In the genomic region with DNA sequence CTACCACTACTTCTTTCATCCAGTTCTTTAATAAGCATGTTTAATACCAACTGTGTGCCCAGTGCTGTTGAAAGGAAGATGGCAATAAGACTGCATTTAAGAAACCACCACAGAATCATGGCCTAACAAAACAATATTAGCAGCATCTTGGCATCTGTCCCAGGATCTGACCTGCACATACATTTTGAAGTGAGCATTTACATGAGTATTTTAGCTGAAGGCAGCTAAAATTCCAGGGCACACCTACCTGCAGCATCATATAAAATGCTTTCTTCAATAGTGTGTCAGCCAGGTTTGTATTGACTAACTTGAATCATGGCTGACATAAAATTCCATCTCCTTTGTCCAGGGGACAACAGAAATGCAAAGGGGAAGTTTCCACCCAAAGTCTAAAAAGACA, we compare ENCODE assay signal across 29 cellular contexts.
"Had no signal": no experiment of that assay in that cellular context is flagged by ENCODE, and none has a peak within 500 bp of the region (broad histone marks: within the 10 kb centered on the region; RNA-seq: fewer than 3 reads in every experiment).

No MANE protein-coding gene starts in this region.

- H3K36me3 ChIP-seq: cardiac muscle cell, esophagus muscularis mucosa, left lung, lower lobe of right lung, neural progenitor cell, suprapubic skin, tibial artery, upper lobe of right lung had no signal

- H3K9ac ChIP-seq: neural progenitor cell, parathyroid adenoma had no signal

- H3K79me2 ChIP-seq: parathyroid adenoma had no signal

- H3K27ac ChIP-seq: cardiac muscle cell, coronary artery, esophagus muscularis mucosa, left lung, lower lobe of right lung, neural progenitor cell, parathyroid adenoma, suprapubic skin, tibial artery, upper lobe of right lung had no signal

- H3K27me3 ChIP-seq: cardiac muscle cell, esophagus muscularis mucosa, left lung, neural progenitor cell, suprapubic skin, tibial artery, upper lobe of right lung had no signal

- H3K4me3 ChIP-seq: cardiac muscle cell, coronary artery, esophagus muscularis mucosa, left lung, lower lobe of right lung, neural progenitor cell, suprapubic skin, tibial artery, upper lobe of right lung had no signal

- H3K4me2 ChIP-seq: neural progenitor cell had no signal

- ATAC-seq: activated CD8-positive, alpha-beta memory T cell treated with anti-CD3 and anti-CD28 coated beads, Interleukin-2, amount 10 ng/mL, durations not matched to agents 7 days and 5 days; activated CD8-positive, alpha-beta T cell treated with anti-CD3 and anti-CD28 coated beads, Interleukin-2, amount 10 ng/mL, durations not matched to agents 7 days and 5 days; activated naive CD4-positive, alpha-beta T cell treated with anti-CD3 and anti-CD28 coated beads, Interleukin-2, amount 50 U/mL, for 72 hours; effector memory CD8-positive, alpha-beta T cell; left lung; lower lobe of right lung; natural killer cell; right cardiac atrium; upper lobe of right lung had no signal

- H3K9me3 ChIP-seq: esophagus muscularis mucosa, left lung, lower lobe of right lung, suprapubic skin, tibial artery, upper lobe of right lung had no signal

- H3K4me1 ChIP-seq: left lung, lower lobe of right lung, parathyroid adenoma, suprapubic skin, upper lobe of right lung had no signal

- H2AFZ ChIP-seq: parathyroid adenoma had no signal

- DNase-seq: activated B cell treated with CpG ODN at 0.5 μM for 24 hours; activated CD4-positive, alpha-beta T cell treated with anti-CD3 and anti-CD28 coated beads, Interleukin-2, amount 50 U/mL, for 1 hour; activated CD8-positive, alpha-beta memory T cell treated with anti-CD3 and anti-CD28 coated beads, Interleukin-2, amount 10 ng/mL, durations not matched to agents 7 days and 5 days; activated CD8-positive, alpha-beta T cell treated with anti-CD3 and anti-CD28 coated beads, Interleukin-2, amount 10 ng/mL, durations not matched to agents 7 days and 5 days; activated naive CD4-positive, alpha-beta T cell; activated T-cell treated with anti-CD3 and anti-CD28 coated beads, Interleukin-2, amount 50 U/mL, for 48 hours; anterior cingulate cortex; cerebellar nuclear complex; effector memory CD8-positive, alpha-beta T cell; foreskin melanocyte; kidney glomerular epithelial cell; left lung; lower lobe of right lung; mesendoderm; natural killer cell; occipital lobe; right cardiac atrium; stimulated activated CD4-positive, alpha-beta T cell treated with anti-CD3 and anti-CD28 coated beads, Interleukin-15, amount 100 ng/mL, for 24 hours; stimulated activated CD4-positive, alpha-beta T cell treated with anti-CD3 and anti-CD28 coated beads, Interleukin-2, amount 100 ng/mL, for 24 hours; stimulated activated naive CD4-positive, alpha-beta T cell; tibial artery; upper lobe of right lung had no signal
